Comparison of ENCODE assay signal across 23 cellular contexts in the genomic region with DNA sequence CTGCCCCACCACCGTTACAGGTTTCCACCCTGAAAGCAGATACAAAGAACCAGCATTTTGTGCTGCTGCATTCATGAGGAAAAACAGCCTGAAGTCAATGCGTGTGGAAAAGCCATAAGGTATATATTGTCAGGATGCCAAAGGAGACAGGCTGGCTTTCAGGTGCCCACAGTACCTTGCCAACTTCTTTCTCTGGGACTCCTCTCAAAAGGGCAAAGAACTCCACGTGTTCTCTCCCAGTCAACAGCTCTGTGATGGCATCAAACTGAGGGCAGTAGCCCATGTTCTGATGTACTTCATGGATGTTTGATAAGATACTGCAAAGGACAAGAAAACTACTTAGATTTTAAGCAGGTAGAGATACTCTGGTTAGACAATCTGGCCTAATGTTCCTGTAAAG.
"Had no signal": no experiment of that assay in that cellular context is flagged by ENCODE, and none has a peak within 500 bp of the region (broad histone marks: within the 10 kb centered on the region; RNA-seq: fewer than 3 reads in every experiment).

No MANE protein-coding gene starts in this region.

- ATAC-seq: activated CD4-positive, alpha-beta T cell treated with anti-CD3 and anti-CD28 coated beads for 36 hours; activated T-helper 17 cell treated with anti-CD3 and anti-CD28 coated beads, Interleukin-2, amount 50 U/mL, for 72 hours; K562; T-helper 17 cell had no signal

- H3K4me3 ChIP-seq: K562 had no signal

- DNase-seq: activated CD4-positive, alpha-beta memory T cell treated with anti-CD3 and anti-CD28 coated beads, Interleukin-2, amount 10 ng/mL, durations not matched to agents 7 days and 5 days; activated CD4-positive, alpha-beta T cell treated with anti-CD3 and anti-CD28 coated beads for 36 hours; activated CD4-positive, alpha-beta T cell treated with anti-CD3 and anti-CD28 coated beads, Interleukin-2, amount 50 U/mL, for 1 hour; activated gamma-delta T cell treated with Interleukin-2 at 50 U/mL for 16 hours; activated naive CD4-positive, alpha-beta T cell treated with anti-CD3 and anti-CD28 coated beads, Interleukin-2, amount 10 ng/mL, durations not matched to agents 7 days and 5 days; activated naive CD8-positive, alpha-beta T cell treated with anti-CD3 and anti-CD28 coated beads for 36 hours; activated T-cell treated with anti-CD3 and anti-CD28 coated beads for 4 hours; activated T-cell treated with anti-CD3 and anti-CD28 coated beads, Interleukin-2, amount 50 U/mL, for 48 hours; anterior cingulate cortex; Karpas-422; MM.1S; NCI-H146; NCI-H187 treated with DMSO at 0.1 percent for 48 hours; NCI-H2081 treated with DMSO at 0.1 percent for 48 hours; NCI-H226; NCI-H526; NCI-H82; SIG-M5; T-helper 17 cell; T-helper 9 cell had no signal

- H3K27ac ChIP-seq: VCaP had no signal
